ENCODE assay signal across 10 cellular contexts in the genomic region with DNA sequence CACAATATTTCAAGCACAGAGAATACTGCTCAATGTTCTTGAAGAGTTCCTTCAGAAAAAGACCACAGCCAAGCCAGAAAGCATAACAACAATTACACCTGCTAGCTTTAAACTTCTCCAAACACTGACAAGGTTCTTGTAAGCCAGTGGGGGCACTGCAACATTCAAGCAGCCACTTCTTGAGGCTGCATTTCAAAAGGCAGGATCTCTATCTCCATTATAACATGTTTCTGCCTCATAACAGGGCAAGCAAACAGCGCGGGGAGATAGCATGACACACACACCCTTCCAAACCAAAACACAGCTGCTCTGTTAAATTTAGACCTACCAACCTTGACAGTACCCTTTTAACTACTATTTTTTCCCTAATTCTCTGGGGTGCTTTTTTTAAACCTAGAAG. TPM values are rescaled to one million over a fixed set of nuclear protein-coding genes. Genes with fewer than 3 reads are reported as not detected.
DNase-seq lines count a peak whose midpoint lies in the region; ATAC-seq, FAIRE-seq and TF ChIP-seq lines count a peak whose summit lies in the region.
"Had no signal": no experiment of that assay in that cellular context is flagged by ENCODE, and none has a peak within 500 bp of the region (broad histone marks: within the 10 kb centered on the region; RNA-seq: fewer than 3 reads in every experiment).

No MANE protein-coding gene starts in this region.

- no peak overlapping the region for H3K4me2 ChIP-seq in HepG2 (ENCODE audit: low read depth, low read length)

- in situ Hi-C loops in HepG2 (cut with HindIII; ENCODE audit: extremely low pct_ligation_motif_present, low pct_unique_long_range_greater_than_20kb) = no loop called here

- TF ChIP-seq RAD21 in HepG2 (CRISPR knock-in tag; IDR thresholded peaks at IDR 0.05) = no peak

- no peak overlapping the region for H3K27ac ChIP-seq in HepG2 (ENCODE audit: extremely low read length, insufficient read depth, low read length)
- H3K27ac ChIP-seq: spleen had no signal

- H3K36me3 Mint-ChIP-seq in glutamatergic neuron (ENCODE audit: unreplicated experiment) (no peaks in the 10 kb centered on the region), T-helper 17 cell (ENCODE audit: low read depth) (peaks cover 2% of the 10 kb centered on the region)

- TF ChIP-seq EP300 in HepG2 (IDR thresholded peaks at IDR 0.05; ENCODE audit: low read depth in 2 of 2, low read length in 2 of 2) = no peak
- no peak for TF ChIP-seq EP300 in HepG2 (CRISPR knock-in tag; IDR thresholded peaks at IDR 0.05; ENCODE audit: borderline replicate concordance)

- H3K4me1 Mint-ChIP-seq in stimulated activated naive CD8-positive, alpha-beta T cell treated with anti-CD3 and anti-CD28 coated beads, Interleukin-15, amount 100 ng/mL, for 72 hours = peaks cover 16% of the 10 kb centered on the region
- H3K4me1 Mint-ChIP-seq in glutamatergic neuron (ENCODE audit: low read depth, unreplicated experiment) (peaks cover 5% of the 10 kb centered on the region), T-helper 17 cell (peaks cover 24% of the 10 kb centered on the region)

- intact Hi-C loops in HepG2 (cut with micrococcal nuclease; ENCODE audit: unreplicated experiment) = no loop called here

- H3K27ac Mint-ChIP-seq in stimulated activated naive CD8-positive, alpha-beta T cell treated with anti-CD3 and anti-CD28 coated beads, Interleukin-15, amount 100 ng/mL, for 72 hours = peak overlapping the region in 1 of 2 donors; percentile 35
- H3K27ac Mint-ChIP-seq in glutamatergic neuron (ENCODE audit: unreplicated experiment) (no peak overlapping the region), T-helper 17 cell (no peak overlapping the region)

- no peak for DNase-seq in stimulated activated naive CD8-positive, alpha-beta T cell treated with anti-CD3 and anti-CD28 coated beads, Interleukin-15, Interleukin-2, amounts not matched to agents 100 U/mL and 50 U/mL, for 24 hours
- DNase-seq in stimulated activated naive CD8-positive, alpha-beta T cell treated with anti-CD3 and anti-CD28 coated beads, Interleukin-15, amount 100 ng/mL, for 72 hours = no peak
- DNase-seq in NCI-H69 (lab: John Stamatoyannopoulos, UW) (peak; percentile 63), fibroblast of the aortic adventitia (ENCODE audit: low read depth) (peak; percentile 73), HepG2 (ENCODE audit: low spot score) (no peak), glutamatergic neuron (no peak), T-helper 17 cell (no peak)
- DNase-seq: NCI-H1048, spleen had no signal

- H3K9me3 Mint-ChIP-seq in stimulated activated naive CD8-positive, alpha-beta T cell treated with anti-CD3 and anti-CD28 coated beads, Interleukin-15, amount 100 ng/mL, for 72 hours = no peaks in the 10 kb centered on the region
- H3K9me3 Mint-ChIP-seq in glutamatergic neuron (ENCODE audit: unreplicated experiment) = no peaks in the 10 kb centered on the region

- H3K4me3 Mint-ChIP-seq in stimulated activated naive CD8-positive, alpha-beta T cell treated with anti-CD3 and anti-CD28 coated beads, Interleukin-15, amount 100 ng/mL, for 72 hours = no peak overlapping the region
- H3K4me3 Mint-ChIP-seq in glutamatergic neuron (ENCODE audit: unreplicated experiment) = no peak overlapping the region
- no peak overlapping the region for H3K4me3 Mint-ChIP-seq in T-helper 17 cell

- CTCF ChIA-PET in HepG2 (lab: Yijun Ruan, JAX; ENCODE audit: low intra/inter-chr PET ratio, low total read pairs) = no interaction called here

- BruUV-seq in HepG2 (replicated peaks; lab: Mats Ljungman, UMichigan) = no TSS peak

- peaks cover 7% of the 10 kb centered on the region; the same call in 1 of the 2 replicates for H4K20me1 ChIP-seq in HepG2 (ENCODE audit: insufficient read depth, low read length)

- H3K9me3 ChIP-seq in HepG2 (ENCODE audit: low read length) (no peaks in the 10 kb centered on the region), T-helper 17 cell (ENCODE audit: control insufficient read depth, low read length, poor library complexity, severe bottlenecking) (no peaks in the 10 kb centered on the region)
- H3K9me3 ChIP-seq: spleen had no signal

- ATAC-seq in stimulated activated naive CD8-positive, alpha-beta T cell treated with anti-CD3 and anti-CD28 coated beads, Interleukin-15, Interleukin-2, amounts not matched to agents 100 U/mL and 50 U/mL, for 24 hours = peak; percentile 28
- ATAC-seq in stimulated activated naive CD8-positive, alpha-beta T cell treated with anti-CD3 and anti-CD28 coated beads, Interleukin-15, amount 100 ng/mL, for 72 hours = no peak
- ATAC-seq in HepG2 (no peak), GM19452 (IDR thresholded peaks at IDR 0.05; ENCODE audit: unreplicated experiment) (no peak), T-helper 17 cell (no peak)

- FAIRE-seq in HepG2 (lab: Jason Lieb, UNC) = no peak

- peaks cover 20% of the 10 kb centered on the region for H3K79me2 ChIP-seq in HepG2 (ENCODE audit: insufficient read depth, low read length)

- TF ChIP-seq POLR2A in HepG2 (IDR thresholded peaks at IDR 0.05; ENCODE audit: insufficient read depth in 1 of 2, low read depth in 2 of 2, low read length in 2 of 2) = no peak

- POLR2A ChIA-PET in HepG2 (lab: Yijun Ruan, JAX) = no interaction called here

- H2AFZ ChIP-seq in HepG2 (ENCODE audit: low read length) = no peak overlapping the region

- peaks cover 11% of the 10 kb centered on the region for H3K4me1 ChIP-seq in HepG2 (ENCODE audit: insufficient read depth, low read length)

- H3K4me3 ChIP-seq in fibroblast of the aortic adventitia (ENCODE audit: low read depth, low read length) = no peak overlapping the region
- no peak overlapping the region for H3K4me3 ChIP-seq in HepG2 (replicated peaks in 1 of 3; ENCODE audit: insufficient read depth in 1 of 3, low read depth in 2 of 3, low read length in 3 of 3)
- H3K4me3 ChIP-seq: spleen had no signal

- H3K27me3 Mint-ChIP-seq in stimulated activated naive CD8-positive, alpha-beta T cell treated with anti-CD3 and anti-CD28 coated beads, Interleukin-15, amount 100 ng/mL, for 72 hours = no peaks in the 10 kb centered on the region
- no peaks in the 10 kb centered on the region for H3K27me3 Mint-ChIP-seq in glutamatergic neuron (ENCODE audit: unreplicated experiment)
- no peaks in the 10 kb centered on the region for H3K27me3 Mint-ChIP-seq in T-helper 17 cell

- 95% methylated on average over 2 of the region's 2 CpGs for WGBS in HepG2 (ENCODE audit: low lambda C conversion rate)

- TF ChIP-seq CTCF in fibroblast of the aortic adventitia (IDR thresholded peaks at IDR 0.05; ENCODE audit: insufficient read depth, low read length) (peak; percentile 56), HepG2 (CRISPR knock-in tag; IDR thresholded peaks at IDR 0.05) (no peak), glutamatergic neuron (IDR thresholded peaks at IDR 0.05; ENCODE audit: partially characterized antibody, unreplicated experiment) (no peak)

- no peaks in the 10 kb centered on the region for H3K27me3 ChIP-seq in HepG2 (ENCODE audit: control insufficient read depth in 1 of 2, insufficient read depth in 2 of 2, low read length in 2 of 2)
- H3K27me3 ChIP-seq: spleen had no signal

- no peak overlapping the region for H3K9ac ChIP-seq in HepG2 (ENCODE audit: insufficient read depth, low read depth, low read length)

- H3K36me3 ChIP-seq in HepG2 (replicated peaks in 1 of 2; ENCODE audit: control insufficient read depth in 1 of 2, insufficient read depth in 2 of 2, low read length in 2 of 2) = peaks cover 0 to 2% of the 10 kb centered on the region in 2 experiments; a peak in 1 of 5 replicates

RNA-seq across cellular contexts. Expression of a gene that starts 30.8 kb away (rescaled TPM):
- 96.1 and 99.7 TPM in 2 replicates for total RNA-seq in fibroblast of the aortic adventitia (ENCODE audit: low replicate concordance)
- 86.8 and 113 TPM in 2 replicates for total RNA-seq in HepG2 (2016; rRNA removed; fragmentation: Illumina TruSeq; extraction: Trizol)
- total RNA-seq in HepG2 (2016; cell fraction: cytosol; rRNA removed; fragmentation: Illumina TruSeq; extraction: Trizol; ENCODE audit: low read depth) = 29.7 and 33.8 TPM in 2 replicates
- 87.0 and 114 TPM in 2 replicates for total RNA-seq in HepG2 (2016; cell fraction: insoluble cytoplasmic fraction; rRNA removed; fragmentation: Illumina TruSeq; extraction: Trizol)
- total RNA-seq in HepG2 (2016; cell fraction: membrane; rRNA removed; fragmentation: Illumina TruSeq; extraction: Trizol) = 54.7 and 58.0 TPM in 2 replicates
- 52.8 and 60.4 TPM in 2 replicates for total RNA-seq in HepG2 (2016; cell fraction: nucleus; rRNA removed; fragmentation: Illumina TruSeq; extraction: Trizol)
- polyA plus RNA-seq in HepG2 (2011; rRNA removed) = 27.1 and 32.7 TPM in 2 replicates
- 23.8 and 33.2 TPM in 2 replicates for polyA plus RNA-seq in HepG2 (2011; cell fraction: cytosol; rRNA removed)
- polyA plus RNA-seq in HepG2 (2011; cell fraction: nucleus; rRNA removed) = 10.2 and 11.3 TPM in 2 replicates
- polyA plus RNA-seq in HepG2 (2012) = 39.2 and 41.8 TPM in 2 replicates
- polyA plus RNA-seq in HepG2 (2016; cell fraction: cytosol; fragmentation: Illumina TruSeq; extraction: Trizol; ENCODE audit: low read depth) = 26.9 and 31.2 TPM in 2 replicates
- polyA plus RNA-seq in HepG2 (2016; cell fraction: insoluble cytoplasmic fraction; fragmentation: Illumina TruSeq; extraction: Trizol; ENCODE audit: low read depth) = 106 and 107 TPM in 2 replicates
- 40.2 and 43.6 TPM in 2 replicates for polyA plus RNA-seq in HepG2 (2016; cell fraction: membrane; fragmentation: Illumina TruSeq; extraction: Trizol; ENCODE audit: low read depth)
- 40.1 and 42.8 TPM in 2 replicates for polyA plus RNA-seq in HepG2 (2016; cell fraction: nucleus; fragmentation: Illumina TruSeq; extraction: Trizol; ENCODE audit: insufficient read depth, low read depth)
- 16.7 and 45.4 TPM in 2 replicates for polyA minus RNA-seq in HepG2 (2011; rRNA and poly(A)+ RNA removed; ENCODE audit: low replicate concordance)
- polyA minus RNA-seq in HepG2 (2011; cell fraction: cytosol; rRNA and poly(A)+ RNA removed) = 22.4 and 36.4 TPM in 2 replicates
- polyA minus RNA-seq in HepG2 (2011; cell fraction: nucleus; rRNA and poly(A)+ RNA removed) = 50.9 and 57.8 TPM in 2 replicates
- 61.5 TPM for total RNA-seq in glutamatergic neuron (ENCODE audit: unreplicated experiment)
- total RNA-seq in T-helper 17 cell = 10 to 100 TPM; 29.8 to 33.0 TPM

Comparison
In these comparisons a context has a peak if more than half of its experiments do, and no peak if none do; other contexts are left out.
1. DNase-seq: peak in NCI-H69 (single experiment) and fibroblast of the aortic adventitia (single experiment); none in stimulated activated naive CD8-positive, alpha-beta T cell treated with anti-CD3 and anti-CD28 coated beads, Interleukin-15, Interleukin-2, amounts not matched to agents 100 U/mL and 50 U/mL, for 24 hours (single experiment), stimulated activated naive CD8-positive, alpha-beta T cell treated with anti-CD3 and anti-CD28 coated beads, Interleukin-15, amount 100 ng/mL, for 72 hours (0 of 2), HepG2 (single experiment), glutamatergic neuron (single experiment) and T-helper 17 cell (0 of 3).